8 cellular contexts compared by ENCODE assay signal in the genomic region with DNA sequence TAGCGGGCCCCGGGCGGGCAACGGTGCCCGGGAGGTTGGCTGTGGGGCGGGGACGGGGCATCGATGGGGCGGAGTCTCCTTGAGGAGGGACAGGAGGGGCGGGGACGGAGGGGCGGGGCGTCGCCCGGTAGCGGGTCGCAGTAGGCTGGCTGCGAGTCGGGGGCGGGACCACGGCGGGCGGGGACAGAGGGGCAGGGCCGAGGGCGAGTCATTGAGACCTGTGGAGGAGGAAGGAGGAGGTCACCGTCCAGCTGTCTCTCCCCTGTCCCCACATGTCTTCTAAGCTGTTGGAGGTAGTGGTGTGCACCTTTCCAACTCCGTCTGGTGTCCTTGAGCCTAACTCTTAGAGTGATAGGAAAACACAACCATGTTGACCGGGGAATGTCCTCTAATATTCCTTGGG. TPM values are rescaled to one million over a fixed set of nuclear protein-coding genes. Genes with fewer than 3 reads are reported as not detected.
DNase-seq lines count a peak whose midpoint lies in the region; ATAC-seq and TF ChIP-seq lines count a peak whose summit lies in the region.

A gene (minus strand): TSS at position 54 of the 403 bp plus-strand sequence. CDS start 284 bp downstream, outside the sequence.

- H3K4me1 ChIP-seq in KMS-11 (ENCODE audit: low read depth, poor library complexity, severe bottlenecking) (peaks cover 6% of the 10 kb centered on the region), Peyer's patch (peaks cover 0 to 46% (median 9%) of the 10 kb centered on the region in 4 donors), esophagus muscularis mucosa (peaks cover 33 to 65% (median 60%) of the 10 kb centered on the region in 4 donors)

- H3K4me2 ChIP-seq in KMS-11: peak within 1 kb of the TSS; percentile 95

- H2AFZ ChIP-seq in KMS-11 (ENCODE audit: low read depth): peak within 1 kb of the TSS; percentile 89

- ATAC-seq in GM21737 (IDR thresholded peaks at IDR 0.05; ENCODE audit: unreplicated experiment): peak; percentile 59

- H3K9me3 ChIP-seq in Peyer's patch (no peaks in the 10 kb centered on the region), esophagus muscularis mucosa (no peaks in the 10 kb centered on the region)

- no peak for TF ChIP-seq EP300 in esophagus muscularis mucosa (IDR thresholded peaks at IDR 0.05)

- H3K27me3 ChIP-seq in KMS-11 (ENCODE audit: insufficient read depth, low read depth): no peaks in the 10 kb centered on the region; the same call in 1 of the 2 replicates
- H3K27me3 ChIP-seq in Peyer's patch: no peaks in the 10 kb centered on the region
- H3K27me3 ChIP-seq in esophagus muscularis mucosa: no peaks in the 10 kb centered on the region

- peak; percentile 78 for DNase-seq in DMS53 treated with DMSO at 0.1 percent for 48 hours (lab: John Stamatoyannopoulos, UW; ENCODE audit: unreplicated experiment)
- peak; percentile 98 to 99 (median 99) for DNase-seq in Peyer's patch
- DNase-seq in activated T-helper 1 cell treated with Interleukin-2 at 50 U/mL for 16 hours (ENCODE audit: low read depth): peak; percentile 92
- peak; percentile 99 for DNase-seq in esophagus muscularis mucosa (ENCODE audit: extremely low spot score)
- DNase-seq in myocyte (ENCODE audit: low read depth): peak; percentile 95
- peak; percentile 92 for DNase-seq in stimulated activated CD8-positive, alpha-beta memory T cell treated with anti-CD3 and anti-CD28 coated beads, Interleukin-7, amount 100 ng/mL, for 24 hours (ENCODE audit: low read depth)

- peak within 1 kb of the TSS; percentile 86 for H3K27ac ChIP-seq in KMS-11
- peak within 1 kb of the TSS; percentile 91 to 99 (median 94) for H3K27ac ChIP-seq in Peyer's patch
- peak within 1 kb of the TSS; percentile 88 to 95 (median 94) for H3K27ac ChIP-seq in esophagus muscularis mucosa (replicated peaks in 1 of 4)

- WGBS in esophagus muscularis mucosa: 0% methylated on average over 3 of the region's 28 CpGs

- no peaks in the 10 kb centered on the region for H3K36me3 ChIP-seq in KMS-11 (ENCODE audit: insufficient read depth)
- peaks cover 0 to 22% (median 0%) of the 10 kb centered on the region in 3 donors for H3K36me3 ChIP-seq in Peyer's patch
- H3K36me3 ChIP-seq in esophagus muscularis mucosa: peaks cover 12 to 28% (median 21%) of the 10 kb centered on the region in 4 donors

- intact Hi-C loops in esophagus muscularis mucosa (cut with DNase I): no loop called here

- TF ChIP-seq POLR2A in Peyer's patch (IDR thresholded peaks at IDR 0.05) (peak; percentile 90 to 99), esophagus muscularis mucosa (IDR thresholded peaks at IDR 0.05; ENCODE audit: low read depth) (peak; percentile 85)

- no peaks in the 10 kb centered on the region for H4K20me1 ChIP-seq in KMS-11 (ENCODE audit: insufficient read depth)

- H3K4me3 ChIP-seq in KMS-11 (IDR thresholded peaks at IDR 0.05; ENCODE audit: insufficient read depth, low read depth, low read length) (peak within 1 kb of the TSS; percentile 52), Peyer's patch (peak within 1 kb of the TSS; percentile 70 to 99 (median 90)), esophagus muscularis mucosa (peak within 1 kb of the TSS; percentile 74 to 94 (median 87))

- H3K79me2 ChIP-seq in KMS-11 (ENCODE audit: insufficient read depth, low read depth): peaks cover 22% of the 10 kb centered on the region; the same call in 1 of the 2 replicates

- peak within 1 kb of the TSS; percentile 94 for H3K9ac ChIP-seq in KMS-11

- TF ChIP-seq CTCF in KMS-11 (conservative IDR thresholded peaks at IDR 0.05; ENCODE audit: low read depth, low read length) (no peak), Peyer's patch (IDR thresholded peaks at IDR 0.05) (no peak), esophagus muscularis mucosa (IDR thresholded peaks at IDR 0.05) (no peak)

RNA-seq across cellular contexts. Expression of the gene that starts here (rescaled TPM):
- 100 to 1,000 TPM in 3 of 4 donors, 10 to 100 TPM in 1; 50.3 to 220 (median 146) TPM for total RNA-seq in Peyer's patch
- total RNA-seq in esophagus muscularis mucosa: 100 to 1,000 TPM in 2 of 4 donors, 10 to 100 TPM in 2; 73.9 to 117 (median 92.2) TPM
- total RNA-seq in myocyte: 87.3 and 102 TPM in 2 replicates
- polyA plus RNA-seq in myocyte (2012): 51.3 TPM

Comparison
In these comparisons a context has a peak if more than half of its experiments do, and no peak if none do; other contexts are left out.
1. Peak in every context shown above with its lines: DNase-seq, ATAC-seq, H3K4me3 ChIP-seq and H3K27ac ChIP-seq.